In the genomic region with DNA sequence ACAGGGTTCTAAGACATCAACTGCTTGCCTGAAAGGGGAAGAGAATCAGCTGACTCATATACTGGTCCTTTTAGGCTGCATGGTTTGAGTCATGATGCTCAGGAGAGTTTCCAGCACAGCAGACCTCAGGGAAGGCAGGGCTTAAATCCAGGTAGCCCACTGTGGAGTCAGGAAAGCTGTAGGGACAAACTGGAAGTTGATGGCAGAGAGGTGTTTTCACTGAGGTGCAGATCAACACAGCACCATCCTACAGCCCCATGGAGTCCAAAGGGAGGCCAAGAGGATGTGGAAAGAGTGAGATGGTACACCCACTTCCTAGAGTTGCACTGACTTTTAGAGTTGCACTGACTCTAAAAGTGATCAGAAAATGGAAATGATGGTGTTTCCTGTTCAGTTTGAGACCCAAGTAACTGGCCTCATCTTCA, we compare ENCODE assay signal across 8 cellular contexts.
A peak's percentile ranks its signal among the peaks of the same experiment; 100 is the strongest.
DNase-seq lines count a peak whose midpoint lies in the region; ATAC-seq, FAIRE-seq and TF ChIP-seq lines count a peak whose summit lies in the region.

No MANE protein-coding gene starts in this region.

- H3K4me1 ChIP-seq in mammary epithelial cell (ENCODE audit: insufficient read depth, low read length) = peaks cover 67% of the 10 kb centered on the region
- H3K4me1 ChIP-seq in K562 (replicated peaks in 1 of 2; ENCODE audit: control insufficient read depth in 2 of 2, insufficient read depth in 2 of 2, low read length in 2 of 2) = peaks cover 0 to 4% of the 10 kb centered on the region in 2 experiments; a peak in 2 of 5 replicates
- H3K4me1 ChIP-seq in stomach = peaks cover 0 to 5% (median 0%) of the 10 kb centered on the region in 4 donors

- intact Hi-C loops in mammary epithelial cell (cut with micrococcal nuclease) (no loop called here), MCF 10A (cut with micrococcal nuclease) (loop anchor here (5.0 kb wide), 1 partner anchor 252 kb away; a partner anchor contains a TSS), K562 (cut with micrococcal nuclease) (no loop called here), stomach (cut with DNase I; ENCODE audit: low total_unique reads) (no loop called here)

- H3K4me2 ChIP-seq in mammary epithelial cell (ENCODE audit: insufficient read depth, low read depth, low read length) (no peak overlapping the region), K562 (ENCODE audit: insufficient read depth, low read length) (no peak overlapping the region)

- POLR2A ChIA-PET in MCF 10A (lab: Yijun Ruan, JAX) (interaction anchor here (1.5 to 3.1 kb wide), 3 partner anchors 11 to 251 kb away, joined by 3 to 9 read pairs (median 4); no protein-coding TSS in a partner anchor), K562 (lab: Yijun Ruan, JAX) (no interaction called here)

- no peaks in the 10 kb centered on the region for H3K9me3 Mint-ChIP-seq in MCF 10A (ENCODE audit: unreplicated experiment)

- dilution Hi-C loops in mammary epithelial cell (cut with HindIII; ENCODE audit: low sequenced_read_pairs) = loop anchor here (5.0 to 10.0 kb wide), 3 partner anchors 42 to 171 kb away; no protein-coding TSS in a partner anchor

- H3K4me3 Mint-ChIP-seq in MCF 10A (ENCODE audit: unreplicated experiment) = no peak overlapping the region

- H3K27me3 ChIP-seq in mammary epithelial cell (ENCODE audit: insufficient read depth, low read length) (no peaks in the 10 kb centered on the region), K562 (ENCODE audit: control insufficient read depth in 2 of 2, insufficient read depth in 2 of 2, low read length in 2 of 2) (no peaks in the 10 kb centered on the region), stomach (no peaks in the 10 kb centered on the region)

- BruUV-seq in mammary epithelial cell (replicated peaks; lab: Mats Ljungman, UMichigan) = no TSS peak
- BruUV-seq in MCF 10A (replicated peaks; lab: Mats Ljungman, UMichigan) = no TSS peak
- BruUV-seq in K562 (replicated peaks; lab: Mats Ljungman, UMichigan) = no TSS peak

- CTCF ChIA-PET in mammary epithelial cell (lab: Charles Lee; ENCODE audit: low non-redundant PET) = no interaction called here
- CTCF ChIA-PET in MCF 10A (lab: Yijun Ruan, JAX) = interaction anchor here (1.0 to 5.0 kb wide), 4 partner anchors 14 to 558 kb away, joined by 3 to 32 read pairs (median 4); no protein-coding TSS in a partner anchor
- CTCF ChIA-PET in K562 (lab: Yijun Ruan, JAX; ENCODE audit: low intra/inter-chr PET ratio) = no interaction called here

- H3K9me3 ChIP-seq in mammary epithelial cell (replicated peaks; ENCODE audit: insufficient read depth, low read length) = no peaks in the 10 kb centered on the region
- H3K9me3 ChIP-seq in K562 (replicated peaks; ENCODE audit: control insufficient read depth, insufficient read depth, low read depth, low read length) = no peaks in the 10 kb centered on the region
- no peaks in the 10 kb centered on the region for H3K9me3 ChIP-seq in stomach

- H3K4me3 ChIP-seq in mammary epithelial cell (replicated peaks in 1 of 3; ENCODE audit: insufficient read depth in 1 of 3, low read depth in 2 of 3, low read length in 3 of 3) = no peak overlapping the region
- H3K4me3 ChIP-seq in K562 = no peak overlapping the region
- no peak overlapping the region for H3K4me3 ChIP-seq in stomach

- H2AFZ ChIP-seq in mammary epithelial cell (ENCODE audit: low read depth, low read length) = no peak overlapping the region
- no peak overlapping the region for H2AFZ ChIP-seq in K562 (ENCODE audit: low read depth, low read length)

- DNase-seq in mammary epithelial cell (peak; percentile 90), MCF 10A (ENCODE audit: unreplicated experiment) (no peak), K562 (ENCODE audit: extremely low read depth in 1 of 4, low spot score in 3 of 4) (peak in 1 of 4 experiments; percentile 12), NCI-H1417 treated with DMSO at 0.1 percent for 48 hours (lab: John Stamatoyannopoulos, UW) (no peak), hippocampal formation (lab: John Stamatoyannopoulos, UW) (no peak), stomach (no peak), NCI-H524 treated with DMSO at 0.1 percent for 48 hours (lab: John Stamatoyannopoulos, UW) (no peak)

- peak; percentile 43 for ATAC-seq in HG03457 (IDR thresholded peaks at IDR 0.05; ENCODE audit: unreplicated experiment)
- ATAC-seq in K562 = no peak

- peaks cover 44% of the 10 kb centered on the region for H3K4me1 Mint-ChIP-seq in MCF 10A (ENCODE audit: insufficient read depth, unreplicated experiment)

- H3K27ac ChIP-seq in mammary epithelial cell (ENCODE audit: insufficient read depth, low read depth, low read length) = peak overlapping the region; percentile 96
- H3K27ac ChIP-seq in K562 (ENCODE audit: extremely low read depth, low read depth, low read length) = no peak overlapping the region
- H3K27ac ChIP-seq in stomach = no peak overlapping the region

- H3K9me1 ChIP-seq in K562 (ENCODE audit: control insufficient read depth, insufficient read depth, low read length) = no peaks in the 10 kb centered on the region

- no peaks in the 10 kb centered on the region for H3K27me3 Mint-ChIP-seq in MCF 10A (ENCODE audit: insufficient read depth, unreplicated experiment)

- FAIRE-seq in K562 (lab: Jason Lieb, UNC) = no peak

- TF ChIP-seq CTCF in mammary epithelial cell (conservative IDR thresholded peaks at IDR 0.05 in 1 of 2, IDR thresholded peaks at IDR 0.05 in 1 of 2; ENCODE audit: extremely low read depth in 1 of 2, insufficient read depth in 1 of 2, low read depth in 1 of 2, low read length in 2 of 2) (no peak), MCF 10A (IDR thresholded peaks at IDR 0.05; ENCODE audit: unreplicated experiment) (no peak), K562 (IDR thresholded peaks at IDR 0.05 in 2 of 3, conservative IDR thresholded peaks at IDR 0.05 in 1 of 3; ENCODE audit: insufficient read depth in 2 of 3, low read depth in 1 of 3, low read length in 3 of 3) (no peak), stomach (IDR thresholded peaks at IDR 0.05) (no peak)

- no peak overlapping the region for H3K27ac Mint-ChIP-seq in MCF 10A (ENCODE audit: low read depth, unreplicated experiment)

- H3K79me2 ChIP-seq in mammary epithelial cell (ENCODE audit: insufficient read depth, low read length) = no peaks in the 10 kb centered on the region
- no peaks in the 10 kb centered on the region for H3K79me2 ChIP-seq in K562 (ENCODE audit: control insufficient read depth, insufficient read depth, low read length)

- H3K9ac ChIP-seq in mammary epithelial cell (ENCODE audit: insufficient read depth, low read length) (peak overlapping the region; percentile 78), K562 (ENCODE audit: insufficient read depth in 1 of 2, low read depth in 2 of 2, low read length in 2 of 2) (no peak overlapping the region)

- no peak for TF ChIP-seq POLR2A in K562 (conservative IDR thresholded peaks at IDR 0.05)
- no peak for TF ChIP-seq POLR2A in stomach (IDR thresholded peaks at IDR 0.05)

- TF ChIP-seq RAD21 in K562 (CRISPR knock-in tag; conservative IDR thresholded peaks at IDR 0.05 in 1 of 2, IDR thresholded peaks at IDR 0.05 in 1 of 2) = no peak

- in situ Hi-C loops in mammary epithelial cell (cut with MboI; ENCODE audit: low sequenced_read_pairs in 2 of 2) = loop anchor here in 1 of 2 donors (5.0 to 10.0 kb wide), 3 partner anchors 152 to 461 kb away; a partner anchor contains a TSS
- in situ Hi-C loops in K562 (cut with MboI) = no loop called here

- no peaks in the 10 kb centered on the region for H3K36me3 Mint-ChIP-seq in MCF 10A (ENCODE audit: insufficient read depth, unreplicated experiment)

- H4K20me1 ChIP-seq in mammary epithelial cell (ENCODE audit: insufficient read depth, low read length) = no peaks in the 10 kb centered on the region
- no peaks in the 10 kb centered on the region for H4K20me1 ChIP-seq in K562 (replicated peaks; ENCODE audit: control insufficient read depth, insufficient read depth, low read length)

- TF ChIP-seq EP300 in K562 (IDR thresholded peaks at IDR 0.05; ENCODE audit: low read length) (no peak), stomach (IDR thresholded peaks at IDR 0.05) (no peak)

- H3K36me3 ChIP-seq in mammary epithelial cell (ENCODE audit: insufficient read depth, low read length) = no peaks in the 10 kb centered on the region
- H3K36me3 ChIP-seq in K562 (ENCODE audit: control insufficient read depth, insufficient read depth, low read length) = no peaks in the 10 kb centered on the region
- no peaks in the 10 kb centered on the region for H3K36me3 ChIP-seq in stomach

TF ChIP-seq in K562, 482 proteins besides CTCF, POLR2A, EP300 and RAD21 (continues in another document):
- no peak for TF ChIP-seq ADNP (tag; IDR thresholded peaks at IDR 0.05)
- TF ChIP-seq, protein P1, sequence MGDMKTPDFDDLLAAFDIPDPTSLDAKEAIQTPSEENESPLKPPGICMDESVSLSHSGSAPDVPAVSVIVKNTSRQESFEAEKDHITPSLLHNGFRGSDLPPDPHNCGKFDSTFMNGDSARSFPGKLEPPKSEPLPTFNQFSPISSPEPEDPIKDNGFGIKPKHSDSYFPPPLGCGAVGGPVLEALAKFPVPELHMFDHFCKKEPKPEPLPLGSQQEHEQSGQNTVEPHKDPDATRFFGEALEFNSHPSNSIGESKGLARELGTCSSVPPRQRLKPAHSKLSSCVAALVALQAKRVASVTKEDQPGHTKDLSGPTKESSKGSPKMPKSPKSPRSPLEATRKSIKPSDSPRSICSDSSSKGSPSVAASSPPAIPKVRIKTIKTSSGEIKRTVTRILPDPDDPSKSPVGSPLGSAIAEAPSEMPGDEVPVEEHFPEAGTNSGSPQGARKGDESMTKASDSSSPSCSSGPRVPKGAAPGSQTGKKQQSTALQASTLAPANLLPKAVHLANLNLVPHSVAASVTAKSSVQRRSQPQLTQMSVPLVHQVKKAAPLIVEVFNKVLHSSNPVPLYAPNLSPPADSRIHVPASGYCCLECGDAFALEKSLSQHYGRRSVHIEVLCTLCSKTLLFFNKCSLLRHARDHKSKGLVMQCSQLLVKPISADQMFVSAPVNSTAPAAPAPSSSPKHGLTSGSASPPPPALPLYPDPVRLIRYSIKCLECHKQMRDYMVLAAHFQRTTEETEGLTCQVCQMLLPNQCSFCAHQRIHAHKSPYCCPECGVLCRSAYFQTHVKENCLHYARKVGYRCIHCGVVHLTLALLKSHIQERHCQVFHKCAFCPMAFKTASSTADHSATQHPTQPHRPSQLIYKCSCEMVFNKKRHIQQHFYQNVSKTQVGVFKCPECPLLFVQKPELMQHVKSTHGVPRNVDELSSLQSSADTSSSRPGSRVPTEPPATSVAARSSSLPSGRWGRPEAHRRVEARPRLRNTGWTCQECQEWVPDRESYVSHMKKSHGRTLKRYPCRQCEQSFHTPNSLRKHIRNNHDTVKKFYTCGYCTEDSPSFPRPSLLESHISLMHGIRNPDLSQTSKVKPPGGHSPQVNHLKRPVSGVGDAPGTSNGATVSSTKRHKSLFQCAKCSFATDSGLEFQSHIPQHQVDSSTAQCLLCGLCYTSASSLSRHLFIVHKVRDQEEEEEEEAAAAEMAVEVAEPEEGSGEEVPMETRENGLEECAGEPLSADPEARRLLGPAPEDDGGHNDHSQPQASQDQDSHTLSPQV (IDR thresholded peaks at IDR 0.05) = no peak
- TF ChIP-seq SPI1 (IDR thresholded peaks at IDR 0.05; ENCODE audit: borderline replicate concordance, low read depth, low read length) = peak; percentile 19; the same call in 1 of the 2 replicates
- peak; percentile 41 for TF ChIP-seq NFE2 (IDR thresholded peaks at IDR 0.05; ENCODE audit: low read depth)
- TF ChIP-seq CREB1 (IDR thresholded peaks at IDR 0.05) = no peak
- TF ChIP-seq CREB1 (CRISPR knock-in tag; IDR thresholded peaks at IDR 0.05) = no peak
- TF ChIP-seq ZFX (CRISPR knock-in tag; IDR thresholded peaks at IDR 0.05) = no peak
